In genomic region chr19:58569943-58570670, GRCh38 we compare ENCODE assay signal across 19 cellular contexts. TPM values are rescaled to one million over a fixed set of nuclear protein-coding genes. Genes with fewer than 3 reads are reported as not detected.
DNase-seq lines count a peak whose midpoint lies in the region; ATAC-seq and TF ChIP-seq lines count a peak whose summit lies in the region.
"Had no signal": no experiment of that assay in that cellular context is flagged by ENCODE, and none has a peak within 500 bp of the region (broad histone marks: within the 10 kb centered on the region; RNA-seq: fewer than 3 reads in every experiment).

No MANE protein-coding gene starts in this region.

- no peak overlapping the region for H3K4me3 Mint-ChIP-seq in stimulated activated effector memory CD8-positive, alpha-beta T cell treated with anti-CD3 and anti-CD28 coated beads, Interleukin-12 subunit alpha, Interleukin-12 subunit beta, amount 100 ng/mL, for 72 hours
- H3K4me3 Mint-ChIP-seq: activated naive CD8-positive, alpha-beta T cell treated with anti-CD3 and anti-CD28 coated beads, Interleukin-2, amount 50 U/mL, for 24 hours; effector memory CD8-positive, alpha-beta T cell; stimulated activated naive CD8-positive, alpha-beta T cell treated with anti-CD3 and anti-CD28 coated beads, Interleukin-15, amount 100 ng/mL, for 72 hours had no signal

- no peaks in the 10 kb centered on the region for H3K9me3 ChIP-seq in hepatocyte (ENCODE audit: low read depth)

- WGBS in hepatocyte (ENCODE audit: low lambda C conversion rate, missing lambda C conversion rate), result 94% methylated on average over 8 of the region's 8 CpGs

- peak overlapping the region; percentile 47 for H3K27ac Mint-ChIP-seq in stimulated activated effector memory CD8-positive, alpha-beta T cell treated with anti-CD3 and anti-CD28 coated beads, Interleukin-12 subunit alpha, Interleukin-12 subunit beta, amount 100 ng/mL, for 72 hours
- H3K27ac Mint-ChIP-seq: effector memory CD8-positive, alpha-beta T cell had no signal

- no peaks in the 10 kb centered on the region for H3K27me3 ChIP-seq in hepatocyte
- H3K27me3 ChIP-seq: cardiac muscle cell had no signal

- peaks cover 41% of the 10 kb centered on the region for H3K4me1 Mint-ChIP-seq in stimulated activated effector memory CD8-positive, alpha-beta T cell treated with anti-CD3 and anti-CD28 coated beads, Interleukin-12 subunit alpha, Interleukin-12 subunit beta, amount 100 ng/mL, for 72 hours

- H3K9me2 ChIP-seq in hepatocyte (replicated peaks; ENCODE audit: insufficient read depth), result no peaks in the 10 kb centered on the region

- no peak for TF ChIP-seq CTCF in RWPE1 (conservative IDR thresholded peaks at IDR 0.05; ENCODE audit: low read depth)
- TF ChIP-seq CTCF in hepatocyte (IDR thresholded peaks at IDR 0.05; ENCODE audit: poor library complexity), result no peak

- H3K27ac ChIP-seq in RWPE1, result peak overlapping the region; percentile 21; the same call in 1 of the 2 replicates
- no peak overlapping the region for H3K27ac ChIP-seq in hepatocyte
- H3K27ac ChIP-seq: cardiac muscle cell, parathyroid adenoma had no signal

- peak; percentile 12 for DNase-seq in activated T-cell treated with anti-CD3 and anti-CD28 coated beads, Interleukin-2, amount 50 U/mL, for 1 hour
- DNase-seq in activated T-cell treated with anti-CD3 and anti-CD28 coated beads for 4 hours, result no peak
- DNase-seq in RWPE1 (ENCODE audit: low spot score), result no peak
- peak; percentile 3 for DNase-seq in hepatocyte (ENCODE audit: low spot score)
- no peak for DNase-seq in stimulated activated effector memory CD8-positive, alpha-beta T cell treated with anti-CD3 and anti-CD28 coated beads, Interleukin-12 subunit alpha, Interleukin-12 subunit beta, amount 100 ng/mL, for 72 hours (ENCODE audit: low spot score in 2 of 2)
- no peak for DNase-seq in H4 (ENCODE audit: low spot score)
- DNase-seq: activated naive CD8-positive, alpha-beta T cell treated with anti-CD3 and anti-CD28 coated beads, Interleukin-2, amount 50 U/mL, for 24 hours; EL; MV-4-11; NCI-H2029 treated with DMSO at 0.1 percent for 48 hours; NCI-H524 treated with DMSO at 0.1 percent for 48 hours; PC-3 had no signal

- H3K36me3 Mint-ChIP-seq in stimulated activated effector memory CD8-positive, alpha-beta T cell treated with anti-CD3 and anti-CD28 coated beads, Interleukin-12 subunit alpha, Interleukin-12 subunit beta, amount 100 ng/mL, for 72 hours, result peaks cover 31% of the 10 kb centered on the region

- CTCF ChIA-PET in RWPE1 (lab: Yijun Ruan, JAX), result no interaction called here

- no peaks in the 10 kb centered on the region for H3K36me3 ChIP-seq in hepatocyte (replicated peaks; ENCODE audit: insufficient read depth, low read depth)
- H3K36me3 ChIP-seq: cardiac muscle cell had no signal

- no peak overlapping the region for H3K4me3 ChIP-seq in hepatocyte
- H3K4me3 ChIP-seq: cardiac muscle cell had no signal

- H3K9me3 Mint-ChIP-seq in stimulated activated effector memory CD8-positive, alpha-beta T cell treated with anti-CD3 and anti-CD28 coated beads, Interleukin-12 subunit alpha, Interleukin-12 subunit beta, amount 100 ng/mL, for 72 hours, result no peaks in the 10 kb centered on the region
- H3K9me3 Mint-ChIP-seq: activated naive CD8-positive, alpha-beta T cell treated with anti-CD3 and anti-CD28 coated beads, Interleukin-2, amount 50 U/mL, for 24 hours; effector memory CD8-positive, alpha-beta T cell; stimulated activated naive CD8-positive, alpha-beta T cell treated with anti-CD3 and anti-CD28 coated beads, Interleukin-15, amount 100 ng/mL, for 72 hours had no signal

- ATAC-seq in stimulated activated effector memory CD8-positive, alpha-beta T cell treated with anti-CD3 and anti-CD28 coated beads, Interleukin-12 subunit alpha, Interleukin-12 subunit beta, amount 100 ng/mL, for 72 hours, result no peak
- ATAC-seq in GM21423 (IDR thresholded peaks at IDR 0.05; ENCODE audit: unreplicated experiment), result no peak
- ATAC-seq in GM18909 (IDR thresholded peaks at IDR 0.05; ENCODE audit: poor library complexity, unreplicated experiment), result no peak
- ATAC-seq: activated naive CD8-positive, alpha-beta T cell treated with anti-CD3 and anti-CD28 coated beads, Interleukin-2, amount 50 U/mL, for 24 hours; effector memory CD8-positive, alpha-beta T cell; left colon; PC-3; stimulated activated naive CD8-positive, alpha-beta T cell treated with anti-CD3 and anti-CD28 coated beads, Interleukin-15, amount 100 ng/mL, for 72 hours had no signal

- no peak overlapping the region for H3K4me2 ChIP-seq in hepatocyte

- H3K79me2 ChIP-seq in hepatocyte, result peaks cover 6% of the 10 kb centered on the region

- H3K4me1 ChIP-seq in hepatocyte (ENCODE audit: insufficient read depth), result peaks cover 9% of the 10 kb centered on the region

- POLR2A ChIA-PET in RWPE1 (lab: Yijun Ruan, JAX; ENCODE audit: low non-redundant PET), result no interaction called here

- no peak overlapping the region for H2AFZ ChIP-seq in hepatocyte
- H2AFZ ChIP-seq: parathyroid adenoma had no signal

- H4K20me1 ChIP-seq in hepatocyte (ENCODE audit: insufficient read depth, poor library complexity, severe bottlenecking), result no peaks in the 10 kb centered on the region

RNA-seq across cellular contexts. Expression of gene MZF1, which starts 3.0 kb away (rescaled TPM):
- 19.0 and 23.5 TPM in 2 replicates for total RNA-seq in hepatocyte
- 19.9 and 29.0 TPM in 2 replicates for polyA plus RNA-seq in hepatocyte
- total RNA-seq in H4 (2014; rRNA removed; shearing (Covaris generic)), result 3.5 and 5.4 TPM in 2 replicates

RNA-seq across cellular contexts. Expression of gene UBE2M, which starts 11.7 kb away (rescaled TPM):
- total RNA-seq in hepatocyte, result 48.5 and 54.4 TPM in 2 replicates
- 111 TPM in 2 replicates for polyA plus RNA-seq in hepatocyte
- 108 and 109 TPM in 2 replicates for total RNA-seq in H4 (2014; rRNA removed; shearing (Covaris generic))

RNA-seq across cellular contexts. Expression of gene CHMP2A, which starts 15.2 kb away (rescaled TPM):
- 88.4 and 122 TPM in 2 replicates for total RNA-seq in hepatocyte
- polyA plus RNA-seq in hepatocyte, result 188 and 196 TPM in 2 replicates
- 242 and 244 TPM in 2 replicates for total RNA-seq in H4 (2014; rRNA removed; shearing (Covaris generic))

RNA-seq across cellular contexts. Expression of gene TRIM28, which starts 26.2 kb away (rescaled TPM):
- total RNA-seq in hepatocyte, result 189 and 191 TPM in 2 replicates
- polyA plus RNA-seq in hepatocyte, result 159 and 180 TPM in 2 replicates
- 378 and 416 TPM in 2 replicates for total RNA-seq in H4 (2014; rRNA removed; shearing (Covaris generic))

RNA-seq across cellular contexts. Expression of gene ZBTB45, which starts 50.5 kb away (rescaled TPM):
- 3.3 and 5.4 TPM in 2 replicates for total RNA-seq in hepatocyte
- 18.5 and 21.6 TPM in 2 replicates for polyA plus RNA-seq in hepatocyte
- 1.6 and 4.6 TPM in 2 replicates for total RNA-seq in H4 (2014; rRNA removed; shearing (Covaris generic))

Comparison
In these comparisons a context has a peak if more than half of its experiments do, and no peak if none do; other contexts are left out.
1. DNase-seq: peak in activated T-cell treated with anti-CD3 and anti-CD28 coated beads, Interleukin-2, amount 50 U/mL, for 1 hour (single experiment) and hepatocyte (single experiment); none in activated T-cell treated with anti-CD3 and anti-CD28 coated beads for 4 hours (single experiment), RWPE1 (single experiment), stimulated activated effector memory CD8-positive, alpha-beta T cell treated with anti-CD3 and anti-CD28 coated beads, Interleukin-12 subunit alpha, Interleukin-12 subunit beta, amount 100 ng/mL, for 72 hours (0 of 2) and H4 (single experiment).